In genomic region chr7:32539366-32539765, GRCh38 we compare ENCODE assay signal across 1 cellular context.
TF ChIP-seq lines count a peak whose summit lies in the region.

No MANE protein-coding gene starts in this region.

TF ChIP-seq in K562, 482 proteins besides CTCF, POLR2A, EP300 and RAD21 (continued from another document):
- TF ChIP-seq ZNF277 (CRISPR knock-in tag; IDR thresholded peaks at IDR 0.05; ENCODE audit: borderline replicate concordance) (no peak), PTRF (tag; IDR thresholded peaks at IDR 0.05) (peak; percentile 79), ZNF24 (IDR thresholded peaks at IDR 0.05) (no peak), SAFB (IDR thresholded peaks at IDR 0.05; ENCODE audit: borderline replicate concordance, low read depth, low read length) (no peak), ZNF584 (CRISPR knock-in tag; IDR thresholded peaks at IDR 0.05; ENCODE audit: low read depth) (peak; percentile 87), ZNF707 (CRISPR knock-in tag; conservative IDR thresholded peaks at IDR 0.05) (no peak), SRSF1 (IDR thresholded peaks at IDR 0.05; ENCODE audit: low read depth, low read length) (no peak)
- TF ChIP-seq, protein P1, sequence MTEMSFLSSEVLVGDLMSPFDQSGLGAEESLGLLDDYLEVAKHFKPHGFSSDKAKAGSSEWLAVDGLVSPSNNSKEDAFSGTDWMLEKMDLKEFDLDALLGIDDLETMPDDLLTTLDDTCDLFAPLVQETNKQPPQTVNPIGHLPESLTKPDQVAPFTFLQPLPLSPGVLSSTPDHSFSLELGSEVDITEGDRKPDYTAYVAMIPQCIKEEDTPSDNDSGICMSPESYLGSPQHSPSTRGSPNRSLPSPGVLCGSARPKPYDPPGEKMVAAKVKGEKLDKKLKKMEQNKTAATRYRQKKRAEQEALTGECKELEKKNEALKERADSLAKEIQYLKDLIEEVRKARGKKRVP (CRISPR knock-in tag; IDR thresholded peaks at IDR 0.05), result no peak
